Comparison of ENCODE assay signal across 19 cellular contexts in genomic region chr3:161388860-161389259, GRCh38. TPM values are rescaled to one million over a fixed set of nuclear protein-coding genes. Genes with fewer than 3 reads are reported as not detected.
DNase-seq lines count a peak whose midpoint lies in the region; ATAC-seq and TF ChIP-seq lines count a peak whose summit lies in the region.
"Had no signal": no experiment of that assay in that cellular context is flagged by ENCODE, and none has a peak within 500 bp of the region (broad histone marks: within the 10 kb centered on the region; RNA-seq: fewer than 3 reads in every experiment).

No MANE protein-coding gene starts in this region.

- H3K36me3 Mint-ChIP-seq in progenitor cell of endocrine pancreas (ENCODE audit: insufficient read depth) = peaks cover 2% of the 10 kb centered on the region
- no peaks in the 10 kb centered on the region for H3K36me3 Mint-ChIP-seq in effector memory CD8-positive, alpha-beta T cell (ENCODE audit: insufficient read depth)
- H3K36me3 Mint-ChIP-seq: immature natural killer cell had no signal

- no peaks in the 10 kb centered on the region for H3K27me3 Mint-ChIP-seq in progenitor cell of endocrine pancreas
- H3K27me3 Mint-ChIP-seq in effector memory CD8-positive, alpha-beta T cell = peaks cover 37 to 45% of the 10 kb centered on the region in 2 donors

- TF ChIP-seq CTCF in progenitor cell of endocrine pancreas (IDR thresholded peaks at IDR 0.05; ENCODE audit: unreplicated experiment) = no peak

- H3K4me1 Mint-ChIP-seq in progenitor cell of endocrine pancreas (ENCODE audit: low read depth) = peaks cover 62% of the 10 kb centered on the region
- H3K4me1 Mint-ChIP-seq in effector memory CD8-positive, alpha-beta T cell (ENCODE audit: low read depth in 2 of 2) = peaks cover 10 to 13% of the 10 kb centered on the region in 2 donors

- no peak overlapping the region for H3K27ac Mint-ChIP-seq in progenitor cell of endocrine pancreas
- H3K27ac Mint-ChIP-seq in effector memory CD8-positive, alpha-beta T cell = no peak overlapping the region
- H3K27ac Mint-ChIP-seq: activated CD4-positive, alpha-beta memory T cell treated with anti-CD3 and anti-CD28 coated beads, Interleukin-2, amount 10 ng/mL, durations not matched to agents 7 days and 5 days; immature natural killer cell had no signal

- intact Hi-C loops in sciatic nerve (cut with DNase I) = no loop called here

- H3K4me3 Mint-ChIP-seq in progenitor cell of endocrine pancreas (ENCODE audit: low read depth) = no peak overlapping the region
- no peak overlapping the region for H3K4me3 Mint-ChIP-seq in effector memory CD8-positive, alpha-beta T cell
- H3K4me3 Mint-ChIP-seq: activated CD4-positive, alpha-beta memory T cell treated with anti-CD3 and anti-CD28 coated beads, Interleukin-2, amount 10 ng/mL, durations not matched to agents 7 days and 5 days; immature natural killer cell had no signal

- ATAC-seq in GM18909 (IDR thresholded peaks at IDR 0.05; ENCODE audit: poor library complexity, unreplicated experiment) (peak; percentile 41), sciatic nerve (peak; percentile 48), GM18907 (IDR thresholded peaks at IDR 0.05; ENCODE audit: unreplicated experiment) (no peak)
- ATAC-seq in effector memory CD8-positive, alpha-beta T cell (replicated peaks) = no peak
- ATAC-seq: HCT116 had no signal

- H3K9me3 Mint-ChIP-seq in progenitor cell of endocrine pancreas (ENCODE audit: low read depth) = peaks cover 6% of the 10 kb centered on the region
- no peaks in the 10 kb centered on the region for H3K9me3 Mint-ChIP-seq in effector memory CD8-positive, alpha-beta T cell
- H3K9me3 Mint-ChIP-seq: activated CD4-positive, alpha-beta memory T cell treated with anti-CD3 and anti-CD28 coated beads, Interleukin-2, amount 10 ng/mL, durations not matched to agents 7 days and 5 days; immature natural killer cell had no signal

- in situ Hi-C loops in KBM-7 (cut with MboI; ENCODE audit: low pct_unique_long_range_greater_than_20kb, low sequenced_read_pairs) = no loop called here

- DNase-seq in KBM-7 (peak; percentile 43), SKM-1 (lab: John Stamatoyannopoulos, UW; ENCODE audit: unreplicated experiment) (peak; percentile 52), sciatic nerve (ENCODE audit: low spot score) (no peak), progenitor cell of endocrine pancreas (ENCODE audit: low spot score, unreplicated experiment) (no peak)
- no peak for DNase-seq in effector memory CD8-positive, alpha-beta T cell
- DNase-seq: activated CD4-positive, alpha-beta memory T cell treated with anti-CD3 and anti-CD28 coated beads, Interleukin-2, amount 10 ng/mL, durations not matched to agents 7 days and 5 days; caudate nucleus; heart left ventricle; immature natural killer cell; MG63; NCI-H2029; NCI-H510A; Peyer's patch; posterior cingulate gyrus; SW 1271 had no signal

RNA-seq across cellular contexts. Expression of gene SPTSSB, which starts 17.5 kb away (rescaled TPM):
- total RNA-seq in sciatic nerve (0.40 TPM), progenitor cell of endocrine pancreas (28.0 and 30.1 TPM in 2 replicates)
- total RNA-seq: activated CD4-positive, alpha-beta memory T cell treated with anti-CD3 and anti-CD28 coated beads, Interleukin-2, amount 10 ng/mL, durations not matched to agents 7 days and 5 days; Peyer's patch; thoracic aorta had no signal

Comparison
In these comparisons a context has a peak if more than half of its experiments do, and no peak if none do; other contexts are left out.
1. ATAC-seq: peak in GM18909 (single experiment) and sciatic nerve (single experiment); none in effector memory CD8-positive, alpha-beta T cell (single experiment) and GM18907 (single experiment).
2. DNase-seq: peak in KBM-7 (single experiment) and SKM-1 (single experiment); none in sciatic nerve (single experiment), progenitor cell of endocrine pancreas (single experiment) and effector memory CD8-positive, alpha-beta T cell (0 of 3).
3. RNA of gene SPTSSB, which starts 17.5 kb away (total RNA-seq): 28.0 to 30.1 TPM in progenitor cell of endocrine pancreas; 0.40 TPM in sciatic nerve (single experiment); every median in the first group is over 10 times any median in the second.